In genomic region chr5:58259685-58260152, GRCh38 we compare ENCODE assay signal across 2 cellular contexts.
A peak's percentile ranks its signal among the peaks of the same experiment; 100 is the strongest.
TF ChIP-seq lines count a peak whose summit lies in the region.

No MANE protein-coding gene starts in this region.

TF ChIP-seq in GM23338, 12 proteins besides CTCF, POLR2A, EP300 and RAD21:
- TF ChIP-seq, protein P1, sequence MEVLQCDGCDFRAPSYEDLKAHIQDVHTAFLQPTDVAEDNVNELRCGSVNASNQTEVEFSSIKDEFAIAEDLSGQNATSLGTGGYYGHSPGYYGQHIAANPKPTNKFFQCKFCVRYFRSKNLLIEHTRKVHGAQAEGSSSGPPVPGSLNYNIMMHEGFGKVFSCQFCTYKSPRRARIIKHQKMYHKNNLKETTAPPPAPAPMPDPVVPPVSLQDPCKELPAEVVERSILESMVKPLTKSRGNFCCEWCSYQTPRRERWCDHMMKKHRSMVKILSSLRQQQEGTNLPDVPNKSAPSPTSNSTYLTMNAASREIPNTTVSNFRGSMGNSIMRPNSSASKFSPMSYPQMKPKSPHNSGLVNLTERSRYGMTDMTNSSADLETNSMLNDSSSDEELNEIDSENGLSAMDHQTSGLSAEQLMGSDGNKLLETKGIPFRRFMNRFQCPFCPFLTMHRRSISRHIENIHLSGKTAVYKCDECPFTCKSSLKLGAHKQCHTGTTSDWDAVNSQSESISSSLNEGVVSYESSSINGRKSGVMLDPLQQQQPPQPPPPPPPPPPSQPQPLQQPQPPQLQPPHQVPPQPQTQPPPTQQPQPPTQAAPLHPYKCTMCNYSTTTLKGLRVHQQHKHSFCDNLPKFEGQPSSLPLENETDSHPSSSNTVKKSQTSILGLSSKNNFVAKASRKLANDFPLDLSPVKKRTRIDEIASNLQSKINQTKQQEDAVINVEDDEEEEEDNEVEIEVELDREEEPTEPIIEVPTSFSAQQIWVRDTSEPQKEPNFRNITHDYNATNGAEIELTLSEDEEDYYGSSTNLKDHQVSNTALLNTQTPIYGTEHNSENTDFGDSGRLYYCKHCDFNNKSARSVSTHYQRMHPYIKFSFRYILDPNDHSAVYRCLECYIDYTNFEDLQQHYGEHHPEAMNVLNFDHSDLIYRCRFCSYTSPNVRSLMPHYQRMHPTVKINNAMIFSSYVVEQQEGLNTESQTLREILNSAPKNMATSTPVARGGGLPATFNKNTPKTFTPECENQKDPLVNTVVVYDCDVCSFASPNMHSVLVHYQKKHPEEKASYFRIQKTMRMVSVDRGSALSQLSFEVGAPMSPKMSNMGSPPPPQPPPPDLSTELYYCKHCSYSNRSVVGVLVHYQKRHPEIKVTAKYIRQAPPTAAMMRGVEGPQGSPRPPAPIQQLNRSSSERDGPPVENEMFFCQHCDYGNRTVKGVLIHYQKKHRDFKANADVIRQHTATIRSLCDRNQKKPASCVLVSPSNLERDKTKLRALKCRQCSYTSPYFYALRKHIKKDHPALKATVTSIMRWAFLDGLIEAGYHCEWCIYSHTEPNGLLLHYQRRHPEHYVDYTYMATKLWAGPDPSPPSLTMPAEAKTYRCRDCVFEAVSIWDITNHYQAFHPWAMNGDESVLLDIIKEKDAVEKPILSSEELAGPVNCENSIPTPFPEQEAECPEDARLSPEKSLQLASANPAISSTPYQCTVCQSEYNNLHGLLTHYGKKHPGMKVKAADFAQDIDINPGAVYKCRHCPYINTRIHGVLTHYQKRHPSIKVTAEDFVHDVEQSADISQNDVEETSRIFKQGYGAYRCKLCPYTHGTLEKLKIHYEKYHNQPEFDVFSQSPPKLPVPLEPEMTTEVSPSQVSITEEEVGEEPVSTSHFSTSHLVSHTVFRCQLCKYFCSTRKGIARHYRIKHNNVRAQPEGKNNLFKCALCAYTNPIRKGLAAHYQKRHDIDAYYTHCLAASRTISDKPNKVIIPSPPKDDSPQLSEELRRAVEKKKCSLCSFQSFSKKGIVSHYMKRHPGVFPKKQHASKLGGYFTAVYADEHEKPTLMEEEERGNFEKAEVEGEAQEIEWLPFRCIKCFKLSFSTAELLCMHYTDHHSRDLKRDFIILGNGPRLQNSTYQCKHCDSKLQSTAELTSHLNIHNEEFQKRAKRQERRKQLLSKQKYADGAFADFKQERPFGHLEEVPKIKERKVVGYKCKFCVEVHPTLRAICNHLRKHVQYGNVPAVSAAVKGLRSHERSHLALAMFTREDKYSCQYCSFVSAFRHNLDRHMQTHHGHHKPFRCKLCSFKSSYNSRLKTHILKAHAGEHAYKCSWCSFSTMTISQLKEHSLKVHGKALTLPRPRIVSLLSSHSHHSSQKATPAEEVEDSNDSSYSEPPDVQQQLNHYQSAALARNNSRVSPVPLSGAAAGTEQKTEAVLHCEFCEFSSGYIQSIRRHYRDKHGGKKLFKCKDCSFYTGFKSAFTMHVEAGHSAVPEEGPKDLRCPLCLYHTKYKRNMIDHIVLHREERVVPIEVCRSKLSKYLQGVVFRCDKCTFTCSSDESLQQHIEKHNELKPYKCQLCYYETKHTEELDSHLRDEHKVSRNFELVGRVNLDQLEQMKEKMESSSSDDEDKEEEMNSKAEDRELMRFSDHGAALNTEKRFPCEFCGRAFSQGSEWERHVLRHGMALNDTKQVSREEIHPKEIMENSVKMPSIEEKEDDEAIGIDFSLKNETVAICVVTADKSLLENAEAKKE (CRISPR knock-in tag; IDR thresholded peaks at IDR 0.05) = peak; percentile 40; the same call in 1 of the 2 replicates
- TF ChIP-seq EZH2phosphoT487 (IDR thresholded peaks at IDR 0.05; ENCODE audit: unreplicated experiment) (no peak), JUNB (IDR thresholded peaks at IDR 0.05; ENCODE audit: unreplicated experiment) (no peak), POLR2AphosphoS5 (IDR thresholded peaks at IDR 0.05; ENCODE audit: low read depth) (no peak), NANOG (IDR thresholded peaks at IDR 0.05; ENCODE audit: borderline replicate concordance) (no peak), CREB1 (CRISPR knock-in tag; IDR thresholded peaks at IDR 0.05; ENCODE audit: low read depth) (no peak)
- TF ChIP-seq, protein P2, sequence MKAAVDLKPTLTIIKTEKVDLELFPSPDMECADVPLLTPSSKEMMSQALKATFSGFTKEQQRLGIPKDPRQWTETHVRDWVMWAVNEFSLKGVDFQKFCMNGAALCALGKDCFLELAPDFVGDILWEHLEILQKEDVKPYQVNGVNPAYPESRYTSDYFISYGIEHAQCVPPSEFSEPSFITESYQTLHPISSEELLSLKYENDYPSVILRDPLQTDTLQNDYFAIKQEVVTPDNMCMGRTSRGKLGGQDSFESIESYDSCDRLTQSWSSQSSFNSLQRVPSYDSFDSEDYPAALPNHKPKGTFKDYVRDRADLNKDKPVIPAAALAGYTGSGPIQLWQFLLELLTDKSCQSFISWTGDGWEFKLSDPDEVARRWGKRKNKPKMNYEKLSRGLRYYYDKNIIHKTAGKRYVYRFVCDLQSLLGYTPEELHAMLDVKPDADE (IDR thresholded peaks at IDR 0.05) = no peak

TF ChIP-seq in SK-N-SH, 30 proteins besides CTCF, POLR2A, EP300 and RAD21 (continued from another document):
- TF ChIP-seq USF2 (IDR thresholded peaks at IDR 0.05; ENCODE audit: borderline replicate concordance, low read depth, low read length) (no peak), SMC3 (IDR thresholded peaks at IDR 0.05; ENCODE audit: low read depth, low read length) (peak; percentile 3; the same call in 1 of the 2 replicates), NFIC (IDR thresholded peaks at IDR 0.05; ENCODE audit: borderline replicate concordance) (peak; percentile 48; the same call in 1 of the 2 replicates), GATA2 (CRISPR knock-in tag; IDR thresholded peaks at IDR 0.05) (no peak), RFX5 (IDR thresholded peaks at IDR 0.05; ENCODE audit: low read length) (no peak), ZBTB33 (IDR thresholded peaks at IDR 0.05; ENCODE audit: borderline replicate concordance, low read depth) (peak; percentile 46; the same call in 1 of the 2 replicates), MAX (IDR thresholded peaks at IDR 0.05; ENCODE audit: low read depth) (peak; percentile 43; the same call in 1 of the 2 replicates), FOXM1 (IDR thresholded peaks at IDR 0.05; ENCODE audit: low read depth) (no peak), EZH2phosphoT487 (IDR thresholded peaks at IDR 0.05; ENCODE audit: borderline replicate concordance, low read depth) (no peak), REST (IDR thresholded peaks at IDR 0.05; ENCODE audit: low read depth, low read length) (no peak), TAF1 (IDR thresholded peaks at IDR 0.05; ENCODE audit: borderline replicate concordance, low read depth, low read length) (no peak)
- TF ChIP-seq, protein P3, sequence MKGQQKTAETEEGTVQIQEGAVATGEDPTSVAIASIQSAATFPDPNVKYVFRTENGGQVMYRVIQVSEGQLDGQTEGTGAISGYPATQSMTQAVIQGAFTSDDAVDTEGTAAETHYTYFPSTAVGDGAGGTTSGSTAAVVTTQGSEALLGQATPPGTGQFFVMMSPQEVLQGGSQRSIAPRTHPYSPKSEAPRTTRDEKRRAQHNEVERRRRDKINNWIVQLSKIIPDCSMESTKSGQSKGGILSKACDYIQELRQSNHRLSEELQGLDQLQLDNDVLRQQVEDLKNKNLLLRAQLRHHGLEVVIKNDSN (IDR thresholded peaks at IDR 0.05; ENCODE audit: borderline replicate concordance, low read depth) = no peak
